ENCODE assay signal across 36 cellular contexts in genomic region chr11:42058794-42059193, GRCh38.
DNase-seq lines count a peak whose midpoint lies in the region; ATAC-seq, FAIRE-seq and TF ChIP-seq lines count a peak whose summit lies in the region.
"Had no signal": no experiment of that assay in that cellular context is flagged by ENCODE, and none has a peak within 500 bp of the region (broad histone marks: within the 10 kb centered on the region; RNA-seq: fewer than 3 reads in every experiment).

No MANE protein-coding gene starts in this region.

- FAIRE-seq in HepG2 (lab: Jason Lieb, UNC): no peak
- FAIRE-seq in A549 (lab: Jason Lieb, UNC): no peak
- no peak for FAIRE-seq in K562 (lab: Jason Lieb, UNC)
- FAIRE-seq: A204.1, D721Med had no signal

- no peak overlapping the region for H3K4ac ChIP-seq in IMR-90 (ENCODE audit: low read depth, low read length)

- H3K36me3 Mint-ChIP-seq in HFFc6 (ENCODE audit: low read depth): no peaks in the 10 kb centered on the region
- H3K36me3 Mint-ChIP-seq: CD14-positive monocyte; CD4-positive, alpha-beta memory T cell; CD4-positive, CD25-positive, alpha-beta regulatory T cell; CD8-positive, alpha-beta memory T cell; CD8-positive, alpha-beta T cell had no signal

- H4K91ac ChIP-seq in IMR-90 (ENCODE audit: insufficient read depth, low read depth, low read length): no peak overlapping the region

- H3K27me3 ChIP-seq in HepG2 (ENCODE audit: control insufficient read depth in 1 of 2, insufficient read depth in 2 of 2, low read length in 2 of 2) (no peaks in the 10 kb centered on the region), right lobe of liver (no peaks in the 10 kb centered on the region), IMR-90 (ENCODE audit: control insufficient read depth, insufficient read depth, low read length) (no peaks in the 10 kb centered on the region), K562 (ENCODE audit: control insufficient read depth in 2 of 2, insufficient read depth in 2 of 2, low read length in 2 of 2) (no peaks in the 10 kb centered on the region)
- H3K27me3 ChIP-seq: BE2C; BLaER1; BLaER1 treated with 17β-estradiol and CSF1 and Interleukin-3, amounts not matched to agents 10 nM and 100 nM had no signal

- in situ Hi-C loops in HepG2 (cut with HindIII; ENCODE audit: extremely low pct_ligation_motif_present, low pct_unique_long_range_greater_than_20kb): no loop called here
- in situ Hi-C loops in IMR-90 (cut with MboI; ENCODE audit: low sequenced_read_pairs): no loop called here
- in situ Hi-C loops in K562 (cut with MboI): no loop called here

- no peaks in the 10 kb centered on the region for H3K79me1 ChIP-seq in IMR-90 (ENCODE audit: low read depth in 1 of 2, low read length in 2 of 2)

- TF ChIP-seq POLR2A in HepG2 (IDR thresholded peaks at IDR 0.05; ENCODE audit: insufficient read depth in 1 of 2, low read depth in 2 of 2, low read length in 2 of 2) (no peak), right lobe of liver (IDR thresholded peaks at IDR 0.05) (no peak), A549 (IDR thresholded peaks at IDR 0.05; ENCODE audit: low read length) (no peak), IMR-90 (IDR thresholded peaks at IDR 0.05; ENCODE audit: low read depth, low read length) (no peak), K562 (conservative IDR thresholded peaks at IDR 0.05) (no peak)

- dilution Hi-C loops in IMR-90 (cut with HindIII; ENCODE audit: low sequenced_read_pairs, unreplicated experiment): no loop called here

- CTCF ChIA-PET in HepG2 (lab: Yijun Ruan, JAX; ENCODE audit: low intra/inter-chr PET ratio, low total read pairs): no interaction called here
- CTCF ChIA-PET in A549 (lab: Yijun Ruan, JAX): no interaction called here
- CTCF ChIA-PET in IMR-90 (lab: Yijun Ruan, JAX): no interaction called here
- CTCF ChIA-PET in K562 (lab: Yijun Ruan, JAX; ENCODE audit: low intra/inter-chr PET ratio): no interaction called here

- POLR2A ChIA-PET in HepG2 (lab: Yijun Ruan, JAX) (no interaction called here), A549 (lab: Yijun Ruan, JAX) (no interaction called here), IMR-90 (lab: Charles Lee; ENCODE audit: unreplicated experiment) (no interaction called here), K562 (lab: Yijun Ruan, JAX) (no interaction called here)

- peaks cover 49% of the 10 kb centered on the region for H3K9me3 ChIP-seq in HepG2 (ENCODE audit: low read length)
- no peaks in the 10 kb centered on the region for H3K9me3 ChIP-seq in right lobe of liver
- H3K9me3 ChIP-seq in A549: 0 out of 3 replicates have a peak, but pooled peaks cover 2% of the 10 kb centered on the region
- H3K9me3 ChIP-seq in IMR-90 (ENCODE audit: control insufficient read depth, insufficient read depth, low read length): no peaks in the 10 kb centered on the region
- H3K9me3 ChIP-seq in K562 (replicated peaks; ENCODE audit: control insufficient read depth, insufficient read depth, low read depth, low read length): no peaks in the 10 kb centered on the region
- H3K9me3 ChIP-seq: BE2C; BLaER1; BLaER1 treated with 17β-estradiol and CSF1 and Interleukin-3, amounts not matched to agents 10 nM and 100 nM; Caco-2 had no signal

- DNase-seq in HepG2 (ENCODE audit: low spot score): no peak
- DNase-seq in right lobe of liver: no peak
- no peak for DNase-seq in A549 (ENCODE audit: low read depth in 1 of 2, low spot score in 1 of 2)
- no peak for DNase-seq in IMR-90
- DNase-seq in K562 (ENCODE audit: extremely low read depth in 1 of 4, low spot score in 3 of 4): no peak
- DNase-seq in HFFc6: no peak
- DNase-seq: 8988T; ACHN; AML-193; BE2C; C1 segment of cervical spinal cord; Caco-2; Calu3; CD4-positive, alpha-beta memory T cell; CD4-positive, alpha-beta T cell; CD4-positive, CD25-positive, alpha-beta regulatory T cell; CD8-positive, alpha-beta memory T cell; CD8-positive, alpha-beta T cell; COR-L47; DMS 273 treated with DMSO at 0.1 percent for 48 hours; DMS153; DMS53; DMS79; DMS79 treated with DMSO at 0.1 percent for 48 hours; DND-41; EL had no signal

- no peak overlapping the region for H2BK15ac ChIP-seq in IMR-90 (ENCODE audit: low read depth, low read length)

- H3K9me3 Mint-ChIP-seq in HFFc6: no peaks in the 10 kb centered on the region; the same call in 1 of the 2 replicates
- H3K9me3 Mint-ChIP-seq: CD4-positive, alpha-beta T cell had no signal

- H3K27ac ChIP-seq in HepG2 (ENCODE audit: extremely low read length, insufficient read depth, low read length) (no peak overlapping the region), right lobe of liver (no peak overlapping the region), A549 (no peak overlapping the region), IMR-90 (ENCODE audit: insufficient read depth, low read length) (no peak overlapping the region), K562 (ENCODE audit: extremely low read depth, low read depth, low read length) (no peak overlapping the region)
- H3K27ac ChIP-seq: 22Rv1; BLaER1; BLaER1 treated with 17β-estradiol and CSF1 and Interleukin-3, amounts not matched to agents 10 nM and 100 nM; C4-2B had no signal

- no peak overlapping the region for H4K5ac ChIP-seq in IMR-90 (ENCODE audit: low read depth, low read length)

- WGBS in HepG2 (ENCODE audit: low lambda C conversion rate): 17% methylated on average over 5 of the region's 5 CpGs
- WGBS in right lobe of liver (ENCODE audit: insufficient coverage, low coverage, low lambda C conversion rate, missing lambda C conversion rate): 42% methylated on average over 5 of the region's 5 CpGs
- WGBS in A549 (ENCODE audit: missing lambda C conversion rate): 10% methylated on average over 5 of the region's 5 CpGs
- WGBS in IMR-90 (ENCODE audit: extremely low coverage in 2 of 2, insufficient read length in 1 of 2), 2 experiments: no CpG with 5 or more reads among the region's 5 CpGs
- 2% methylated on average over 5 of the region's 5 CpGs for WGBS in K562 (ENCODE audit: insufficient coverage, low coverage, missing lambda C conversion rate)

- H3K4me2 ChIP-seq in HepG2 (ENCODE audit: low read depth, low read length) (no peak overlapping the region), A549 (no peak overlapping the region), IMR-90 (ENCODE audit: low read depth, low read length) (no peak overlapping the region), K562 (ENCODE audit: insufficient read depth, low read length) (no peak overlapping the region)
- H3K4me2 ChIP-seq: BLaER1; BLaER1 treated with 17β-estradiol and CSF1 and Interleukin-3, amounts not matched to agents 10 nM and 100 nM had no signal

- H2BK120ac ChIP-seq in IMR-90 (ENCODE audit: low read depth, low read length): no peak overlapping the region

- H2AK9ac ChIP-seq in IMR-90 (replicated peaks; ENCODE audit: low read depth, low read length, poor library complexity): no peak overlapping the region

- intact Hi-C loops in HepG2 (cut with micrococcal nuclease; ENCODE audit: unreplicated experiment): no loop called here
- intact Hi-C loops in right lobe of liver (cut with DNase I): no loop called here
- intact Hi-C loops in IMR-90 (cut with micrococcal nuclease): no loop called here
- intact Hi-C loops in K562 (cut with micrococcal nuclease): no loop called here

- no peak overlapping the region for H3K56ac ChIP-seq in IMR-90 (ENCODE audit: extremely low read depth, insufficient read depth, low read length)

- no peaks in the 10 kb centered on the region for H3K4me1 Mint-ChIP-seq in HFFc6 (ENCODE audit: low read depth)
- H3K4me1 Mint-ChIP-seq: B cell; CD14-positive monocyte; CD4-positive, alpha-beta memory T cell; CD4-positive, CD25-positive, alpha-beta regulatory T cell; CD8-positive, alpha-beta memory T cell had no signal

- TF ChIP-seq CTCF in HepG2 (CRISPR knock-in tag; IDR thresholded peaks at IDR 0.05) (no peak), right lobe of liver (IDR thresholded peaks at IDR 0.05) (no peak), A549 (IDR thresholded peaks at IDR 0.05) (no peak), IMR-90 (conservative IDR thresholded peaks at IDR 0.05; ENCODE audit: low read depth, low read length) (no peak), K562 (IDR thresholded peaks at IDR 0.05 in 2 of 3, conservative IDR thresholded peaks at IDR 0.05 in 1 of 3; ENCODE audit: insufficient read depth in 2 of 3, low read depth in 1 of 3, low read length in 3 of 3) (no peak), HFFc6 (IDR thresholded peaks at IDR 0.05) (no peak)

- H2AK5ac ChIP-seq in IMR-90 (ENCODE audit: low read depth, low read length): no peak overlapping the region

- H3K79me2 ChIP-seq in HepG2 (ENCODE audit: insufficient read depth, low read length) (no peaks in the 10 kb centered on the region), K562 (ENCODE audit: control insufficient read depth, insufficient read depth, low read length) (no peaks in the 10 kb centered on the region)

- H3K27ac Mint-ChIP-seq in HFFc6: no peak overlapping the region
- H3K27ac Mint-ChIP-seq: B cell; CD14-positive monocyte; CD4-positive, alpha-beta memory T cell; CD4-positive, alpha-beta T cell; CD4-positive, CD25-positive, alpha-beta regulatory T cell; CD8-positive, alpha-beta memory T cell; CD8-positive, alpha-beta T cell had no signal

- no peak overlapping the region for H3K18ac ChIP-seq in IMR-90 (ENCODE audit: low read depth, low read length)

- TF ChIP-seq RAD21 in HepG2 (CRISPR knock-in tag; IDR thresholded peaks at IDR 0.05) (no peak), A549 (conservative IDR thresholded peaks at IDR 0.05 in 1 of 2, IDR thresholded peaks at IDR 0.05 in 1 of 2) (no peak), IMR-90 (IDR thresholded peaks at IDR 0.05; ENCODE audit: low read length) (no peak), K562 (CRISPR knock-in tag; conservative IDR thresholded peaks at IDR 0.05 in 1 of 2, IDR thresholded peaks at IDR 0.05 in 1 of 2) (no peak)

- no peak for TF ChIP-seq EP300 in HepG2 (IDR thresholded peaks at IDR 0.05; ENCODE audit: low read depth in 2 of 2, low read length in 2 of 2)
- TF ChIP-seq EP300 in HepG2 (CRISPR knock-in tag; IDR thresholded peaks at IDR 0.05; ENCODE audit: borderline replicate concordance): no peak
- no peak for TF ChIP-seq EP300 in A549 (IDR thresholded peaks at IDR 0.05)
- TF ChIP-seq EP300 in K562 (IDR thresholded peaks at IDR 0.05; ENCODE audit: low read length): no peak

- H3K27me3 Mint-ChIP-seq in HFFc6 (ENCODE audit: insufficient read depth): peaks cover 1% of the 10 kb centered on the region; the same call in 1 of the 2 replicates
- H3K27me3 Mint-ChIP-seq: B cell; CD4-positive, alpha-beta memory T cell; CD4-positive, alpha-beta T cell; CD4-positive, CD25-positive, alpha-beta regulatory T cell; CD8-positive, alpha-beta memory T cell had no signal

- H2BK20ac ChIP-seq in IMR-90 (ENCODE audit: low read depth, low read length): no peak overlapping the region

- H3K4me3 ChIP-seq in HepG2 (replicated peaks in 1 of 3; ENCODE audit: insufficient read depth in 1 of 3, low read depth in 2 of 3, low read length in 3 of 3): no peak overlapping the region
- H3K4me3 ChIP-seq in right lobe of liver: no peak overlapping the region
- H3K4me3 ChIP-seq in A549: no peak overlapping the region
- H3K4me3 ChIP-seq in IMR-90 (ENCODE audit: insufficient read depth, low read depth, low read length): no peak overlapping the region
- no peak overlapping the region for H3K4me3 ChIP-seq in K562
- H3K4me3 ChIP-seq: BLaER1; BLaER1 treated with 17β-estradiol and CSF1 and Interleukin-3, amounts not matched to agents 10 nM and 100 nM had no signal

- H3K9ac ChIP-seq in HepG2 (ENCODE audit: insufficient read depth, low read depth, low read length): no peak overlapping the region
- H3K9ac ChIP-seq in IMR-90 (ENCODE audit: low read depth, low read length): no peak overlapping the region
- no peak overlapping the region for H3K9ac ChIP-seq in K562 (ENCODE audit: insufficient read depth in 1 of 2, low read depth in 2 of 2, low read length in 2 of 2)
- H3K9ac ChIP-seq: BLaER1; BLaER1 treated with 17β-estradiol and CSF1 and Interleukin-3, amounts not matched to agents 10 nM and 100 nM had no signal

- no TSS peak for BruUV-seq in HepG2 (replicated peaks; lab: Mats Ljungman, UMichigan)
- BruUV-seq in IMR-90 (replicated peaks; lab: Mats Ljungman, UMichigan): no TSS peak
- no TSS peak for BruUV-seq in K562 (replicated peaks; lab: Mats Ljungman, UMichigan)

- no peak overlapping the region for H3K14ac ChIP-seq in IMR-90 (replicated peaks; ENCODE audit: low read depth, low read length)

- H3K36me3 ChIP-seq in HepG2 (replicated peaks in 1 of 2; ENCODE audit: control insufficient read depth in 1 of 2, insufficient read depth in 2 of 2, low read length in 2 of 2) (no peaks in the 10 kb centered on the region), right lobe of liver (no peaks in the 10 kb centered on the region), IMR-90 (ENCODE audit: control insufficient read depth, insufficient read depth, low read length) (no peaks in the 10 kb centered on the region), K562 (ENCODE audit: control insufficient read depth, insufficient read depth, low read length) (no peaks in the 10 kb centered on the region)
- H3K36me3 ChIP-seq: BE2C; BLaER1; BLaER1 treated with 17β-estradiol and CSF1 and Interleukin-3, amounts not matched to agents 10 nM and 100 nM had no signal

- H4K20me1 ChIP-seq in HepG2 (ENCODE audit: insufficient read depth, low read length): no peaks in the 10 kb centered on the region
- no peaks in the 10 kb centered on the region for H4K20me1 ChIP-seq in IMR-90 (ENCODE audit: insufficient read depth, low read length)
- H4K20me1 ChIP-seq in K562 (replicated peaks; ENCODE audit: control insufficient read depth, insufficient read depth, low read length): no peaks in the 10 kb centered on the region
- H4K20me1 ChIP-seq: BLaER1; BLaER1 treated with 17β-estradiol and CSF1 and Interleukin-3, amounts not matched to agents 10 nM and 100 nM had no signal

- H3K4me1 ChIP-seq in HepG2 (ENCODE audit: insufficient read depth, low read length) (no peaks in the 10 kb centered on the region), right lobe of liver (no peaks in the 10 kb centered on the region), A549 (no peaks in the 10 kb centered on the region), IMR-90 (ENCODE audit: control insufficient read depth, insufficient read depth, low read length) (no peaks in the 10 kb centered on the region), K562 (replicated peaks in 1 of 2; ENCODE audit: control insufficient read depth in 2 of 2, insufficient read depth in 2 of 2, low read length in 2 of 2) (no peaks in the 10 kb centered on the region)
- H3K4me1 ChIP-seq: BE2C; BLaER1; BLaER1 treated with 17β-estradiol and CSF1 and Interleukin-3, amounts not matched to agents 10 nM and 100 nM; Caco-2 had no signal

- ATAC-seq in HepG2 (no peak), right lobe of liver (no peak), A549 (no peak), IMR-90 (ENCODE audit: low read depth) (no peak), K562 (no peak), GM18498 (IDR thresholded peaks at IDR 0.05; ENCODE audit: unreplicated experiment) (no peak), HG02973 (IDR thresholded peaks at IDR 0.05; ENCODE audit: unreplicated experiment) (no peak)
- ATAC-seq: CD8-positive, alpha-beta T cell had no signal

- H4K8ac ChIP-seq in IMR-90 (ENCODE audit: low read depth in 2 of 2, low read length in 2 of 2): no peak overlapping the region

- H2BK5ac ChIP-seq in IMR-90 (ENCODE audit: low read depth, low read length, poor library complexity, severe bottlenecking): no peak overlapping the region

- H2AFZ ChIP-seq in HepG2 (ENCODE audit: low read length) (no peak overlapping the region), IMR-90 (replicated peaks; ENCODE audit: low read length, poor library complexity) (no peak overlapping the region), K562 (ENCODE audit: low read depth, low read length) (no peak overlapping the region)

- no peak overlapping the region for H3K4me3 Mint-ChIP-seq in HFFc6
- H3K4me3 Mint-ChIP-seq: B cell; CD14-positive monocyte; CD4-positive, alpha-beta memory T cell; CD4-positive, alpha-beta T cell; CD4-positive, CD25-positive, alpha-beta regulatory T cell; CD8-positive, alpha-beta memory T cell; CD8-positive, alpha-beta T cell had no signal

- H3K9me1 ChIP-seq in IMR-90 (ENCODE audit: insufficient read depth, low read length): no peaks in the 10 kb centered on the region
- no peaks in the 10 kb centered on the region for H3K9me1 ChIP-seq in K562 (ENCODE audit: control insufficient read depth, insufficient read depth, low read length)

- no peak overlapping the region for H3K23ac ChIP-seq in IMR-90 (ENCODE audit: low read depth, low read length)

Comparison
In these comparisons a context has a peak if more than half of its experiments do, and no peak if none do; other contexts are left out.
1. Of the 241 proteins assayed by ChIP-seq in both HepG2 and K562: peak only in HepG2: none; only in K562: MAFG; in both: MAFF and MAFK; in neither: 238.